ENCODE assay signal across 12 cellular contexts in genomic region chr22:20583471-20583922, GRCh38.
DNase-seq lines count a peak whose midpoint lies in the region; ATAC-seq, FAIRE-seq and TF ChIP-seq lines count a peak whose summit lies in the region.
"Had no signal": no experiment of that assay in that cellular context is flagged by ENCODE, and none has a peak within 500 bp of the region (broad histone marks: within the 10 kb centered on the region; RNA-seq: fewer than 3 reads in every experiment).

No MANE protein-coding gene starts in this region.

- no peaks in the 10 kb centered on the region for H3K27me3 ChIP-seq in MM.1S (replicated peaks; ENCODE audit: insufficient read depth, low read length)
- no peaks in the 10 kb centered on the region for H3K27me3 ChIP-seq in neuronal stem cell (ENCODE audit: control insufficient read depth in 3 of 3, insufficient read depth in 3 of 3, low read depth in 1 of 3, low read length in 3 of 3)

- no CpG with 5 or more reads among the region's 4 CpGs for WGBS in neuronal stem cell (ENCODE audit: extremely low coverage in 2 of 2, insufficient read length in 2 of 2, insufficient replicate concordance in 1 of 2), 2 donors

- FAIRE-seq in GM12891 (lab: Jason Lieb, UNC) = peak; percentile 38
- FAIRE-seq: endothelial cell of umbilical vein had no signal

- no peak for TF ChIP-seq POLR2A in GM12891 (IDR thresholded peaks at IDR 0.05; ENCODE audit: low read depth, low read length)

- H2AK5ac ChIP-seq in neuronal stem cell (ENCODE audit: low read depth, low read length) = no peak overlapping the region

- no peaks in the 10 kb centered on the region for H4K20me1 ChIP-seq in MM.1S (ENCODE audit: insufficient read depth, low read length)

- H3K79me1 ChIP-seq in neuronal stem cell (ENCODE audit: low read depth, low read length) = peaks cover 5% of the 10 kb centered on the region

- H3K4me2 ChIP-seq in MM.1S (ENCODE audit: low read depth, low read length) = no peak overlapping the region
- no peak overlapping the region for H3K4me2 ChIP-seq in neuronal stem cell (ENCODE audit: insufficient read depth, low read length, poor library complexity, severe bottlenecking)

- no peak overlapping the region for H2BK15ac ChIP-seq in neuronal stem cell (ENCODE audit: low read length)

- no peak overlapping the region for H2AFZ ChIP-seq in MM.1S (ENCODE audit: low read length)
- no peak overlapping the region for H2AFZ ChIP-seq in neuronal stem cell (ENCODE audit: low read length)

- H3F3A ChIP-seq in MM.1S (ENCODE audit: insufficient read depth, low read length) = no peaks in the 10 kb centered on the region

- DNase-seq in GM12891 (ENCODE audit: insufficient read length, low spot score) = no peak
- peak; percentile 10 for DNase-seq in MM.1S
- DNase-seq in dermis blood vessel endothelial cell = peak; percentile 25
- DNase-seq in neuronal stem cell (ENCODE audit: low spot score) = no peak
- no peak for DNase-seq in activated gamma-delta T cell (lab: John Stamatoyannopoulos, UW)
- DNase-seq: activated CD4-positive, CD25-positive, alpha-beta regulatory T cell; DMS79 treated with DMSO at 0.1 percent for 48 hours; NCI-H1930 had no signal

- H3K14ac ChIP-seq in neuronal stem cell (ENCODE audit: low read length) = no peak overlapping the region

- H3K36me3 ChIP-seq in MM.1S (replicated peaks; ENCODE audit: insufficient read depth, low read length) = no peaks in the 10 kb centered on the region
- H3K36me3 ChIP-seq in neuronal stem cell (replicated peaks in 1 of 2; ENCODE audit: control insufficient read depth in 2 of 2, insufficient read depth in 2 of 2, low read length in 2 of 2) = peaks cover 57 to 90% of the 10 kb centered on the region in 2 donors

- no peak overlapping the region for H3K18ac ChIP-seq in neuronal stem cell (ENCODE audit: low read length)

- H3K79me2 ChIP-seq in MM.1S (ENCODE audit: low read length) = no peaks in the 10 kb centered on the region; the same call in 1 of the 2 replicates

- peak; percentile 27 for TF ChIP-seq CTCF in MM.1S (IDR thresholded peaks at IDR 0.05; ENCODE audit: low read length)

- H3K4ac ChIP-seq in neuronal stem cell (ENCODE audit: low read length) = no peak overlapping the region

- H2BK5ac ChIP-seq in neuronal stem cell (ENCODE audit: low read length) = no peak overlapping the region

- peak overlapping the region; percentile 22 for H3K23ac ChIP-seq in neuronal stem cell (ENCODE audit: low read depth, low read length, poor library complexity)

- H3K27ac ChIP-seq in MM.1S (ENCODE audit: low read length) (no peak overlapping the region), neuronal stem cell (replicated peaks; ENCODE audit: low read length) (no peak overlapping the region)

- no peak for ATAC-seq in HG03521 (IDR thresholded peaks at IDR 0.05; ENCODE audit: unreplicated experiment)
- ATAC-seq in GM21360 (IDR thresholded peaks at IDR 0.05; ENCODE audit: unreplicated experiment) = no peak
- ATAC-seq: left colon had no signal

- H3K4me3 ChIP-seq in MM.1S (ENCODE audit: low read length) (no peak overlapping the region), neuronal stem cell (ENCODE audit: low read length in 2 of 2) (peak overlapping the region in 1 of 2 donors; percentile 29)

- H4K8ac ChIP-seq in neuronal stem cell (ENCODE audit: low read depth, low read length) = no peak overlapping the region

- H4K91ac ChIP-seq in neuronal stem cell (ENCODE audit: low read depth, low read length, poor library complexity) = no peak overlapping the region

- no peak overlapping the region for H2BK120ac ChIP-seq in neuronal stem cell (ENCODE audit: low read depth, low read length)

- no peaks in the 10 kb centered on the region for H3K9me3 ChIP-seq in MM.1S (replicated peaks; ENCODE audit: insufficient read depth, low read length)
- H3K9me3 ChIP-seq in neuronal stem cell (replicated peaks in 1 of 2; ENCODE audit: control insufficient read depth in 2 of 2, insufficient read depth in 1 of 2, low read depth in 1 of 2, low read length in 2 of 2) = no peaks in the 10 kb centered on the region

- no peaks in the 10 kb centered on the region for H3K9me2 ChIP-seq in MM.1S (replicated peaks; ENCODE audit: insufficient read depth, low read length)

- H3K9ac ChIP-seq in MM.1S (ENCODE audit: low read length) (no peak overlapping the region), neuronal stem cell (ENCODE audit: low read depth, low read length, poor library complexity) (no peak overlapping the region)

- H2BK12ac ChIP-seq in neuronal stem cell (ENCODE audit: low read length) = no peak overlapping the region

- no peaks in the 10 kb centered on the region for H3K4me1 ChIP-seq in MM.1S (ENCODE audit: low read length)
- no peaks in the 10 kb centered on the region for H3K4me1 ChIP-seq in neuronal stem cell (ENCODE audit: control insufficient read depth in 2 of 2, insufficient read depth in 1 of 2, low read depth in 1 of 2, low read length in 2 of 2)

TF ChIP-seq in GM12891, 5 proteins besides CTCF, POLR2A, EP300 and RAD21:
- no peak for TF ChIP-seq SPI1 (IDR thresholded peaks at IDR 0.05; ENCODE audit: low read depth, low read length)
- TF ChIP-seq TAF1 (IDR thresholded peaks at IDR 0.05; ENCODE audit: low read depth, low read length) = no peak
- TF ChIP-seq POLR2AphosphoS5 (IDR thresholded peaks at IDR 0.05; ENCODE audit: low read depth, low read length) = no peak
- TF ChIP-seq POU2F2 (IDR thresholded peaks at IDR 0.05; ENCODE audit: low read depth, low read length) = no peak
TF ChIP-seq in GM12891: peak in this region for 0.

Comparison
In these comparisons a context has a peak if more than half of its experiments do, and no peak if none do; other contexts are left out.
1. DNase-seq: peak in MM.1S (single experiment) and dermis blood vessel endothelial cell (single experiment); none in GM12891 (single experiment), neuronal stem cell (single experiment) and activated gamma-delta T cell (single experiment).